In the genomic region with DNA sequence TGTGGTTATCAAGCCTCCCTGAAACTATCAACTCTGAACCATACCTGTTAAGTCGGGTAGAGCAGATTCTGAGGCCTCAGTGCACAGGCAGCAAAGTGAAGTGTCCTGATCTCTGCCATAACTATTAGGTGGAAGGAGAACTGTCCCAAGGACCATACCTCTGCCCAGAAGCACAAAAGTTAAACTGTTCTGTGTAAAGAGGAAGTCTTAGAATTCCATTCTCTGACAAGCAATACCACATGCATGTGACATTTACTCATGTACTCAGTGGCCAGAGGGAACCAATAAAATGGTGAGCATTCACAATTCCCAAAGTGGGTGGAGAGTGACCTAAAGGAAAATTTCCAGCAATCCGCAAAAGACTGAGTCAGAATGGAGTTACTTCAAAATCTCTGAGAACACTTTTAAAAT, we compare ENCODE assay signal across 8 cellular contexts.
DNase-seq lines count a peak whose midpoint lies in the region; ATAC-seq, FAIRE-seq and TF ChIP-seq lines count a peak whose summit lies in the region.

No MANE protein-coding gene starts in this region.

- intact Hi-C loops in vagina (cut with DNase I): no loop called here

- peaks cover 37% of the 10 kb centered on the region for H4K20me1 ChIP-seq in astrocyte (ENCODE audit: insufficient read depth, low read length)

- peak overlapping the region; percentile 90 for H3K4me2 ChIP-seq in astrocyte (ENCODE audit: low read length)

- TF ChIP-seq RAD21 in liver (IDR thresholded peaks at IDR 0.05): no peak

- no peaks in the 10 kb centered on the region for H3K9me3 Mint-ChIP-seq in astrocyte (ENCODE audit: unreplicated experiment)

- H3K9ac ChIP-seq in astrocyte (ENCODE audit: low read length) (peak overlapping the region; percentile 95), liver (ENCODE audit: low read depth in 1 of 2, low read length in 2 of 2) (peak overlapping the region in 1 of 2 donors; percentile 29)

- no peak for ATAC-seq in GM19463 (IDR thresholded peaks at IDR 0.05; ENCODE audit: unreplicated experiment)

- peak overlapping the region; percentile 92 for H3K4me3 Mint-ChIP-seq in astrocyte (ENCODE audit: unreplicated experiment)

- peaks cover 81% of the 10 kb centered on the region for H3K79me2 ChIP-seq in astrocyte (ENCODE audit: insufficient read depth, low read length)

- H3K36me3 Mint-ChIP-seq in astrocyte (ENCODE audit: low read depth, unreplicated experiment): peaks cover 14% of the 10 kb centered on the region

- H3K4me3 ChIP-seq in AG09309 (ENCODE audit: control insufficient read depth, low read depth, low read length) (peak overlapping the region; percentile 58), astrocyte (ENCODE audit: insufficient read depth, low read depth, low read length) (peak overlapping the region; percentile 88), liver (ENCODE audit: low read depth in 1 of 3, low read length in 3 of 3) (no peak overlapping the region), vagina (peak overlapping the region; percentile 24 to 37)

- FAIRE-seq in astrocyte (lab: Jason Lieb, UNC): peak; percentile 96

- TF ChIP-seq POLR2A in vagina (IDR thresholded peaks at IDR 0.05): peak in 1 of 2 donors; percentile 57

- WGBS in liver: 81% methylated on average over 2 of the region's 2 CpGs

- H3K9me3 ChIP-seq in astrocyte (ENCODE audit: insufficient read depth, low read depth, low read length): no peaks in the 10 kb centered on the region
- H3K9me3 ChIP-seq in liver (ENCODE audit: control insufficient read depth in 4 of 4, low read length in 3 of 4): no peaks in the 10 kb centered on the region
- H3K9me3 ChIP-seq in vagina: no peaks in the 10 kb centered on the region

- peak overlapping the region; percentile 98 for H3K27ac ChIP-seq in astrocyte (ENCODE audit: low read depth, low read length)
- peak overlapping the region; percentile 27 to 45 for H3K27ac ChIP-seq in liver (ENCODE audit: low read depth in 1 of 2, low read length in 2 of 2)
- H3K27ac ChIP-seq in vagina: peak overlapping the region; percentile 85

- H2AFZ ChIP-seq in astrocyte (ENCODE audit: low read depth, low read length): no peak overlapping the region

- peaks cover 8% of the 10 kb centered on the region for H3K36me3 ChIP-seq in astrocyte (ENCODE audit: insufficient read depth, low read length)
- peaks cover 0 to 2% (median 0%) of the 10 kb centered on the region in 4 donors for H3K36me3 ChIP-seq in liver (ENCODE audit: control insufficient read depth in 4 of 4, insufficient read depth in 3 of 4, low read depth in 1 of 4, low read length in 3 of 4)
- no peaks in the 10 kb centered on the region for H3K36me3 ChIP-seq in vagina

- DNase-seq in AG09309 (ENCODE audit: low read depth): peak; percentile 95
- peak; percentile 22 for DNase-seq in KG1 (lab: John Stamatoyannopoulos, UW)
- peak; percentile 99 for DNase-seq in astrocyte (ENCODE audit: low read depth)
- no peak for DNase-seq in vagina (ENCODE audit: extremely low spot score in 2 of 2)
- no peak for DNase-seq in activated effector memory CD4-positive, alpha-beta T cell treated with anti-CD3 and anti-CD28 coated beads, Interleukin-2, amount 50 U/mL, for 16 hours
- DNase-seq in NCI-H526 (lab: John Stamatoyannopoulos, UW): no peak

- peak overlapping the region; percentile 98 for H3K27ac Mint-ChIP-seq in astrocyte (ENCODE audit: unreplicated experiment)

- H3K4me1 ChIP-seq in astrocyte (ENCODE audit: insufficient read depth, low read length): peaks cover 19% of the 10 kb centered on the region
- peaks cover 0 to 6% (median 3%) of the 10 kb centered on the region in 4 donors for H3K4me1 ChIP-seq in liver (ENCODE audit: control insufficient read depth in 4 of 4, insufficient read depth in 4 of 4, low read length in 3 of 4)
- H3K4me1 ChIP-seq in vagina: peaks cover 58% of the 10 kb centered on the region

- H3K27me3 Mint-ChIP-seq in astrocyte (ENCODE audit: low read depth, unreplicated experiment): no peaks in the 10 kb centered on the region

- TF ChIP-seq CTCF in AG09309 (IDR thresholded peaks at IDR 0.05; ENCODE audit: control insufficient read depth, insufficient read depth, low read depth, low read length, missing control alignments) (no peak), astrocyte (IDR thresholded peaks at IDR 0.05; ENCODE audit: insufficient read depth, low read depth, low read length) (no peak), liver (IDR thresholded peaks at IDR 0.05; ENCODE audit: low read depth, low read length, missing input control) (no peak), vagina (IDR thresholded peaks at IDR 0.05) (no peak)

- peaks cover 26% of the 10 kb centered on the region for H3K4me1 Mint-ChIP-seq in astrocyte (ENCODE audit: low read depth, unreplicated experiment)

- no peaks in the 10 kb centered on the region for H3K27me3 ChIP-seq in astrocyte (ENCODE audit: insufficient read depth, low read length)
- H3K27me3 ChIP-seq in liver (ENCODE audit: control insufficient read depth in 4 of 4, insufficient read depth in 4 of 4, low read length in 3 of 4): no peaks in the 10 kb centered on the region
- H3K27me3 ChIP-seq in vagina: no peaks in the 10 kb centered on the region

TF ChIP-seq in liver, 16 proteins besides CTCF, POLR2A, EP300 and RAD21:
- TF ChIP-seq, protein P1, sequence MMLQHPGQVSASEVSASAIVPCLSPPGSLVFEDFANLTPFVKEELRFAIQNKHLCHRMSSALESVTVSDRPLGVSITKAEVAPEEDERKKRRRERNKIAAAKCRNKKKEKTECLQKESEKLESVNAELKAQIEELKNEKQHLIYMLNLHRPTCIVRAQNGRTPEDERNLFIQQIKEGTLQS (IDR thresholded peaks at IDR 0.05): no peak
- TF ChIP-seq, protein P2, sequence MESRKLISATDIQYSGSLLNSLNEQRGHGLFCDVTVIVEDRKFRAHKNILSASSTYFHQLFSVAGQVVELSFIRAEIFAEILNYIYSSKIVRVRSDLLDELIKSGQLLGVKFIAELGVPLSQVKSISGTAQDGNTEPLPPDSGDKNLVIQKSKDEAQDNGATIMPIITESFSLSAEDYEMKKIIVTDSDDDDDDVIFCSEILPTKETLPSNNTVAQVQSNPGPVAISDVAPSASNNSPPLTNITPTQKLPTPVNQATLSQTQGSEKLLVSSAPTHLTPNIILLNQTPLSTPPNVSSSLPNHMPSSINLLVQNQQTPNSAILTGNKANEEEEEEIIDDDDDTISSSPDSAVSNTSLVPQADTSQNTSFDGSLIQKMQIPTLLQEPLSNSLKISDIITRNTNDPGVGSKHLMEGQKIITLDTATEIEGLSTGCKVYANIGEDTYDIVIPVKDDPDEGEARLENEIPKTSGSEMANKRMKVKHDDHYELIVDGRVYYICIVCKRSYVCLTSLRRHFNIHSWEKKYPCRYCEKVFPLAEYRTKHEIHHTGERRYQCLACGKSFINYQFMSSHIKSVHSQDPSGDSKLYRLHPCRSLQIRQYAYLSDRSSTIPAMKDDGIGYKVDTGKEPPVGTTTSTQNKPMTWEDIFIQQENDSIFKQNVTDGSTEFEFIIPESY (IDR thresholded peaks at IDR 0.05): no peak
- no peak for TF ChIP-seq FOXA2 (IDR thresholded peaks at IDR 0.05)
- no peak for TF ChIP-seq HNF4G (IDR thresholded peaks at IDR 0.05)
- no peak for TF ChIP-seq JUND (IDR thresholded peaks at IDR 0.05)
- TF ChIP-seq YY1 (IDR thresholded peaks at IDR 0.05): no peak
- TF ChIP-seq EGR1 (IDR thresholded peaks at IDR 0.05; ENCODE audit: low read depth in 2 of 2): no peak
- no peak for TF ChIP-seq RXRA (IDR thresholded peaks at IDR 0.05)
- TF ChIP-seq SP1 (IDR thresholded peaks at IDR 0.05): no peak
- no peak for TF ChIP-seq TAF1 (conservative IDR thresholded peaks at IDR 0.05)
- TF ChIP-seq HNF4A (conservative IDR thresholded peaks at IDR 0.05): no peak
- TF ChIP-seq, protein P3, sequence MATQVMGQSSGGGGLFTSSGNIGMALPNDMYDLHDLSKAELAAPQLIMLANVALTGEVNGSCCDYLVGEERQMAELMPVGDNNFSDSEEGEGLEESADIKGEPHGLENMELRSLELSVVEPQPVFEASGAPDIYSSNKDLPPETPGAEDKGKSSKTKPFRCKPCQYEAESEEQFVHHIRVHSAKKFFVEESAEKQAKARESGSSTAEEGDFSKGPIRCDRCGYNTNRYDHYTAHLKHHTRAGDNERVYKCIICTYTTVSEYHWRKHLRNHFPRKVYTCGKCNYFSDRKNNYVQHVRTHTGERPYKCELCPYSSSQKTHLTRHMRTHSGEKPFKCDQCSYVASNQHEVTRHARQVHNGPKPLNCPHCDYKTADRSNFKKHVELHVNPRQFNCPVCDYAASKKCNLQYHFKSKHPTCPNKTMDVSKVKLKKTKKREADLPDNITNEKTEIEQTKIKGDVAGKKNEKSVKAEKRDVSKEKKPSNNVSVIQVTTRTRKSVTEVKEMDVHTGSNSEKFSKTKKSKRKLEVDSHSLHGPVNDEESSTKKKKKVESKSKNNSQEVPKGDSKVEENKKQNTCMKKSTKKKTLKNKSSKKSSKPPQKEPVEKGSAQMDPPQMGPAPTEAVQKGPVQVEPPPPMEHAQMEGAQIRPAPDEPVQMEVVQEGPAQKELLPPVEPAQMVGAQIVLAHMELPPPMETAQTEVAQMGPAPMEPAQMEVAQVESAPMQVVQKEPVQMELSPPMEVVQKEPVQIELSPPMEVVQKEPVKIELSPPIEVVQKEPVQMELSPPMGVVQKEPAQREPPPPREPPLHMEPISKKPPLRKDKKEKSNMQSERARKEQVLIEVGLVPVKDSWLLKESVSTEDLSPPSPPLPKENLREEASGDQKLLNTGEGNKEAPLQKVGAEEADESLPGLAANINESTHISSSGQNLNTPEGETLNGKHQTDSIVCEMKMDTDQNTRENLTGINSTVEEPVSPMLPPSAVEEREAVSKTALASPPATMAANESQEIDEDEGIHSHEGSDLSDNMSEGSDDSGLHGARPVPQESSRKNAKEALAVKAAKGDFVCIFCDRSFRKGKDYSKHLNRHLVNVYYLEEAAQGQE (IDR thresholded peaks at IDR 0.05): no peak
- TF ChIP-seq, protein P4, sequence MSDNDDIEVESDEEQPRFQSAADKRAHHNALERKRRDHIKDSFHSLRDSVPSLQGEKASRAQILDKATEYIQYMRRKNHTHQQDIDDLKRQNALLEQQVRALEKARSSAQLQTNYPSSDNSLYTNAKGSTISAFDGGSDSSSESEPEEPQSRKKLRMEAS (IDR thresholded peaks at IDR 0.05): no peak
- no peak for TF ChIP-seq NR2F2 (IDR thresholded peaks at IDR 0.05)
- no peak for TF ChIP-seq GABPA (IDR thresholded peaks at IDR 0.05 in 1 of 2, conservative IDR thresholded peaks at IDR 0.05 in 1 of 2)
- TF ChIP-seq FOXA1 (IDR thresholded peaks at IDR 0.05): no peak
TF ChIP-seq in liver: peak in this region for 0.

Comparison
In these comparisons a context has a peak if more than half of its experiments do, and no peak if none do; other contexts are left out.
1. DNase-seq: peak in AG09309 (single experiment), KG1 (single experiment) and astrocyte (single experiment); none in vagina (0 of 2), activated effector memory CD4-positive, alpha-beta T cell treated with anti-CD3 and anti-CD28 coated beads, Interleukin-2, amount 50 U/mL, for 16 hours (single experiment) and NCI-H526 (0 of 2).
2. H3K4me3 ChIP-seq: peak in AG09309 (single experiment), astrocyte (single experiment) and vagina (2 of 2); none in liver (0 of 3).
3. H3K27ac ChIP-seq: peak in every context shown above with its lines; median percentile 98 in astrocyte; 85 in vagina; 36 in liver.